Comparison of ENCODE assay signal across 8 cellular contexts in the genomic region with DNA sequence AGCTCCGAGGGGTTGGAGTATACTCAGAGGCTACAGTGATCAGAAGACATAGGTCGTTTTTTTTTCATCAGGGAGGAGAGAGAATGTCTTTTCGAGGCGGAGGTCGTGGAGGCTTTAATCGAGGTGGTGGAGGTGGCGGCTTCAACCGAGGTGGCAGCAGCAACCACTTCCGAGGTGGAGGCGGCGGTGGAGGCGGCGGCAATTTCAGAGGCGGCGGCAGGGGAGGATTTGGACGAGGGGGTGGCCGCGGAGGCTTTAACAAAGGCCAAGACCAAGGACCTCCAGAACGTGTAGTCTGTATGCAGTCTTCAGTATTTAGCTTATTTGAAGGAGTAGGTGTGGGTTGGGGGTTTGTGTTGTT.
DNase-seq lines count a peak whose midpoint lies in the region; ATAC-seq and TF ChIP-seq lines count a peak whose summit lies in the region.

No MANE protein-coding gene starts in this region.

- peaks cover 4% of the 10 kb centered on the region; the same call in 1 of the 2 replicates for H3F3A ChIP-seq in MM.1S (ENCODE audit: insufficient read depth, low read length)

- H3K4me1 ChIP-seq in MM.1S (ENCODE audit: low read length) = 0 out of 2 replicates have a peak, but pooled peaks cover 8% of the 10 kb centered on the region

- peak overlapping the region; percentile 62 for H3K4me2 ChIP-seq in MM.1S (ENCODE audit: low read depth, low read length)

- no peaks in the 10 kb centered on the region for H3K27me3 ChIP-seq in MM.1S (replicated peaks; ENCODE audit: insufficient read depth, low read length)

- H4K20me1 ChIP-seq in MM.1S (ENCODE audit: insufficient read depth, low read length) = no peaks in the 10 kb centered on the region

- H3K4me3 ChIP-seq in AG04449 (ENCODE audit: low read depth, low read length) (peak overlapping the region; percentile 98), MM.1S (ENCODE audit: low read length) (peak overlapping the region; percentile 90)

- no peaks in the 10 kb centered on the region for H3K9me3 ChIP-seq in MM.1S (replicated peaks; ENCODE audit: insufficient read depth, low read length)

- POLR2A ChIA-PET in AG04449 (lab: Yijun Ruan, JAX) = no interaction called here

- TF ChIP-seq CTCF in AG04449 (IDR thresholded peaks at IDR 0.05; ENCODE audit: insufficient read depth, low read length, missing control alignments) = no peak
- no peak for TF ChIP-seq CTCF in MM.1S (IDR thresholded peaks at IDR 0.05; ENCODE audit: low read length)

- H2AFZ ChIP-seq in MM.1S (ENCODE audit: low read length) = peak overlapping the region; percentile 74

- CTCF ChIA-PET in AG04449 (lab: Yijun Ruan, JAX) = interaction anchor here (0.6 to 2.8 kb wide), 6 partner anchors 11 to 394 kb away, joined by 4 to 27 read pairs (median 6); a partner anchor contains a TSS

- H3K36me3 ChIP-seq in MM.1S (replicated peaks; ENCODE audit: insufficient read depth, low read length) = peaks cover 5% of the 10 kb centered on the region; the same call in 1 of the 2 replicates

- DNase-seq in AG04449 (ENCODE audit: low read depth, low spot score) = no peak
- peak; percentile 13 for DNase-seq in MM.1S
- peak; percentile 24 for DNase-seq in activated T-helper 9 cell treated with anti-CD3 and anti-CD28 coated beads, Interleukin-2, amount 50 U/mL, for 16 hours (ENCODE audit: low read depth)
- DNase-seq in hepatic stellate cell (ENCODE audit: low spot score) = peak; percentile 5
- DNase-seq in stimulated activated CD4-positive, alpha-beta T cell treated with anti-CD3 and anti-CD28 coated beads, Interleukin-12 subunit alpha, Interleukin-12 subunit beta, amount 100 ng/mL, for 4 hours = peak; percentile 46
- DNase-seq in cerebellar cortex (ENCODE audit: low spot score) = no peak
- no peak for DNase-seq in NCI-H2029 (lab: John Stamatoyannopoulos, UW)

- H3K9me2 ChIP-seq in MM.1S (replicated peaks; ENCODE audit: insufficient read depth, low read length) = no peaks in the 10 kb centered on the region

- H3K27ac ChIP-seq in MM.1S (ENCODE audit: low read length) = peak overlapping the region; percentile 74; the same call in 1 of the 2 replicates

- H3K79me2 ChIP-seq in MM.1S (ENCODE audit: low read length) = peaks cover 38% of the 10 kb centered on the region

- H3K9ac ChIP-seq in MM.1S (ENCODE audit: low read length) = peak overlapping the region; percentile 81

- no peak for ATAC-seq in HG02884 (IDR thresholded peaks at IDR 0.05; ENCODE audit: unreplicated experiment)

Comparison
In these comparisons a context has a peak if more than half of its experiments do, and no peak if none do; other contexts are left out.
1. DNase-seq: peak in MM.1S (single experiment), activated T-helper 9 cell treated with anti-CD3 and anti-CD28 coated beads, Interleukin-2, amount 50 U/mL, for 16 hours (single experiment), hepatic stellate cell (single experiment) and stimulated activated CD4-positive, alpha-beta T cell treated with anti-CD3 and anti-CD28 coated beads, Interleukin-12 subunit alpha, Interleukin-12 subunit beta, amount 100 ng/mL, for 4 hours (single experiment); none in AG04449 (single experiment), cerebellar cortex (single experiment) and NCI-H2029 (single experiment).